Comparison of ENCODE assay signal across 20 cellular contexts in genomic region chr1:194369060-194369459, GRCh38.
"Had no signal": no experiment of that assay in that cellular context is flagged by ENCODE, and none has a peak within 500 bp of the region (broad histone marks: within the 10 kb centered on the region; RNA-seq: fewer than 3 reads in every experiment).

No MANE protein-coding gene starts in this region.

- DNase-seq: activated CD4-positive, alpha-beta memory T cell treated with anti-CD3 and anti-CD28 coated beads for 36 hours; activated CD4-positive, alpha-beta T cell treated with anti-CD3 and anti-CD28 coated beads for 48 hours; activated naive CD4-positive, alpha-beta T cell treated with Interleukin-2 at 50 U/mL for 16 hours; activated naive CD8-positive, alpha-beta T cell treated with anti-CD3 and anti-CD28 coated beads for 36 hours; activated T-cell treated with anti-CD3 and anti-CD28 coated beads, Interleukin-2, amount 50 U/mL, for 48 hours; amygdala; central memory CD4-positive, alpha-beta T cell; effector CD8-positive, alpha-beta T cell; gastrocnemius medialis; left colon; mesendoderm; mucosa of descending colon; nephron progenitor cell; pancreas; psoas muscle; right cardiac atrium; stimulated activated CD4-positive, alpha-beta T cell treated with anti-CD3 and anti-CD28 coated beads, Interleukin-4, amount 100 ng/mL, for 24 hours; stimulated activated naive CD8-positive, alpha-beta T cell treated with anti-CD3 and anti-CD28 coated beads, Interleukin-15, Interleukin-2, amounts not matched to agents 100 U/mL and 50 U/mL, for 24 hours; T1000; upper lobe of left lung had no signal

- H3K4me3 ChIP-seq: gastrocnemius medialis, mucosa of descending colon, pancreas, psoas muscle, upper lobe of left lung had no signal
